ENCODE assay signal across 9 cellular contexts in the genomic region with DNA sequence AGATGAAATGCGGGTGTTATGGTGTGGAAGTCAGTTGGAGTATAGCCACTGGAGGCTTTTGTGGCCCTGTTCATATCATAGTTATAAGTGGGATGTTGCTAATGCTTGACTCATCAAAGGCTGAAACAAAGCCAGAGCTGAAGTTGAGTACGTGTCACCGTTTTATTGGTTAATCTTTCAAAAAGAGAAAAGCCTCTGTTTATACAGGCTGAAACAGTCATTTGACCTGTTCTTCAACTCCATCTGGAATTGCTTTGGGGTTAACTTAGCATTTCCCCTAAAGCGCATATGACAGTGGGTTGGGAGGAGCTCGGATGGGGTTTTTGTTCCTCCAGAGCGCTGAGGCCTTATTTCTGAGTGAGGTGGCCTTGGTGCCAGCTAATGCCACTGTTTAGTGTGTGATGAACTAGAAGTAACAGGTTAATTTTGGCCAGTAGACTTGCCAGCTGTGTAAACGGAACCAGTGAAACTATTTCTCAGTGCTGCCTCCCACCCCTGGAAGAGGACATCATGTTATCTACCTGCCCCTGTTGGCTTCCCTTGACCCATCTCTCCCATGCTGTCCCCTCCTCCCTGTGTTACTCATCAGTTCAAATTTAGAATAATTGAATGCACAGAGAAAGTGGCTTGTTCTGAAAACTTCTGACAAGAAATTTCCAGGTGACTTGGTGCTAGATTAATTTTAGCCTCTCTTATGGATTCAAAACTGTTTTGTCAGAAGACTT. TPM values are rescaled to one million over a fixed set of nuclear protein-coding genes. Genes with fewer than 3 reads are reported as not detected.
DNase-seq lines count a peak whose midpoint lies in the region; ATAC-seq and TF ChIP-seq lines count a peak whose summit lies in the region.
"Had no signal": no experiment of that assay in that cellular context is flagged by ENCODE, and none has a peak within 500 bp of the region (broad histone marks: within the 10 kb centered on the region; RNA-seq: fewer than 3 reads in every experiment).

No MANE protein-coding gene starts in this region.

- H3K4me3 ChIP-seq in HFF-Myc (replicated peaks; ENCODE audit: low read depth, low read length) (no peak overlapping the region), adipocyte (ENCODE audit: low read length) (no peak overlapping the region)
- no peak overlapping the region for H3K4me3 ChIP-seq in CD8-positive, alpha-beta memory T cell (ENCODE audit: low read length)
- H3K4me3 ChIP-seq: SK-N-MC had no signal

- no peak overlapping the region for H3K27ac ChIP-seq in CD8-positive, alpha-beta memory T cell (ENCODE audit: low read depth, low read length)
- H3K27ac ChIP-seq: SK-N-MC had no signal

- TF ChIP-seq CTCF in HFF-Myc (IDR thresholded peaks at IDR 0.05; ENCODE audit: low read depth, low read length, missing control alignments): no peak
- TF ChIP-seq CTCF in WTC11 (IDR thresholded peaks at IDR 0.05): no peak

- H3K27me3 ChIP-seq in adipocyte (replicated peaks; ENCODE audit: control insufficient read depth, insufficient read depth, low read length): no peaks in the 10 kb centered on the region
- no peaks in the 10 kb centered on the region for H3K27me3 ChIP-seq in CD8-positive, alpha-beta memory T cell (ENCODE audit: insufficient read depth, low read length, poor library complexity, severe bottlenecking)

- H3K9me3 Mint-ChIP-seq in WTC11: peaks cover 15% of the 10 kb centered on the region
- H3K9me3 Mint-ChIP-seq in CD8-positive, alpha-beta memory T cell: peaks cover 0 to 10% (median 0%) of the 10 kb centered on the region in 5 donors
- peaks cover 0 to 5% of the 10 kb centered on the region in 2 donors for H3K9me3 Mint-ChIP-seq in stimulated activated naive B cell treated with anti-CD40 and anti-IgM and Interleukin-4, amounts not matched to agents 10 μg/mL and 1 μg/mL and 100 μg/mL, for 72 hours
- no peaks in the 10 kb centered on the region for H3K9me3 Mint-ChIP-seq in natural killer cell treated with Interleukin-12 subunit alpha and Interleukin-12 subunit beta and Interleukin-15 and Interleukin-18, amount 100 ng/mL, for 72 hours

- H3K27me3 Mint-ChIP-seq in WTC11 (ENCODE audit: low read depth): no peaks in the 10 kb centered on the region
- no peaks in the 10 kb centered on the region for H3K27me3 Mint-ChIP-seq in CD8-positive, alpha-beta memory T cell
- no peaks in the 10 kb centered on the region for H3K27me3 Mint-ChIP-seq in stimulated activated naive B cell treated with anti-CD40 and anti-IgM and Interleukin-4, amounts not matched to agents 10 μg/mL and 1 μg/mL and 100 μg/mL, for 72 hours
- no peaks in the 10 kb centered on the region for H3K27me3 Mint-ChIP-seq in natural killer cell treated with Interleukin-12 subunit alpha and Interleukin-12 subunit beta and Interleukin-15 and Interleukin-18, amount 100 ng/mL, for 72 hours

- peak overlapping the region; percentile 11 for H3K9ac ChIP-seq in adipocyte (ENCODE audit: low read length)

- DNase-seq in AG08395 (ENCODE audit: low spot score) (peak; percentile 95), HFF-Myc (ENCODE audit: extremely low read depth, low read depth) (peak; percentile 99), adipocyte (ENCODE audit: low read depth) (peak; percentile 95), iris pigment epithelial cell (ENCODE audit: low read depth) (peak; percentile 99), WTC11 (ENCODE audit: low spot score) (no peak)
- no peak for DNase-seq in CD8-positive, alpha-beta memory T cell
- no peak for DNase-seq in stimulated activated naive B cell treated with anti-CD40 and anti-IgM and Interleukin-4, amounts not matched to agents 10 μg/mL and 1 μg/mL and 100 μg/mL, for 72 hours
- DNase-seq in natural killer cell treated with Interleukin-12 subunit alpha and Interleukin-12 subunit beta and Interleukin-15 and Interleukin-18, amount 100 ng/mL, for 72 hours (ENCODE audit: low spot score): no peak

- POLR2A ChIA-PET in WTC11 (lab: Charles Lee): no interaction called here
- POLR2A ChIA-PET in CD8-positive, alpha-beta memory T cell (lab: Charles Lee): no interaction called here

- ATAC-seq in WTC11: no peak; the same call in 1 of the 2 replicates
- ATAC-seq in stimulated activated naive B cell treated with anti-CD40 and anti-IgM and Interleukin-4, amounts not matched to agents 10 μg/mL and 1 μg/mL and 100 μg/mL, for 72 hours (replicated peaks): no peak
- ATAC-seq in natural killer cell treated with Interleukin-12 subunit alpha and Interleukin-12 subunit beta and Interleukin-15 and Interleukin-18, amount 100 ng/mL, for 72 hours: no peak

- no peaks in the 10 kb centered on the region for H3K4me1 Mint-ChIP-seq in WTC11
- peaks cover 8 to 30% (median 28%) of the 10 kb centered on the region in 3 donors for H3K4me1 Mint-ChIP-seq in CD8-positive, alpha-beta memory T cell
- peaks cover 29 to 46% of the 10 kb centered on the region in 2 donors for H3K4me1 Mint-ChIP-seq in stimulated activated naive B cell treated with anti-CD40 and anti-IgM and Interleukin-4, amounts not matched to agents 10 μg/mL and 1 μg/mL and 100 μg/mL, for 72 hours
- peaks cover 16 to 28% of the 10 kb centered on the region in 2 donors for H3K4me1 Mint-ChIP-seq in natural killer cell treated with Interleukin-12 subunit alpha and Interleukin-12 subunit beta and Interleukin-15 and Interleukin-18, amount 100 ng/mL, for 72 hours (ENCODE audit: low read depth in 2 of 2)

- no peaks in the 10 kb centered on the region for H3K9me3 ChIP-seq in adipocyte (ENCODE audit: control insufficient read depth, low read length)
- no peaks in the 10 kb centered on the region for H3K9me3 ChIP-seq in CD8-positive, alpha-beta memory T cell (ENCODE audit: low read length)

- peaks cover 88% of the 10 kb centered on the region for H3K36me3 Mint-ChIP-seq in WTC11
- H3K36me3 Mint-ChIP-seq in CD8-positive, alpha-beta memory T cell: peaks cover 56 to 96% (median 60%) of the 10 kb centered on the region in 3 donors
- peaks cover 60 to 85% of the 10 kb centered on the region in 2 donors for H3K36me3 Mint-ChIP-seq in stimulated activated naive B cell treated with anti-CD40 and anti-IgM and Interleukin-4, amounts not matched to agents 10 μg/mL and 1 μg/mL and 100 μg/mL, for 72 hours
- peaks cover 39% of the 10 kb centered on the region for H3K36me3 Mint-ChIP-seq in natural killer cell treated with Interleukin-12 subunit alpha and Interleukin-12 subunit beta and Interleukin-15 and Interleukin-18, amount 100 ng/mL, for 72 hours

- peaks cover 24% of the 10 kb centered on the region for H3K4me1 ChIP-seq in adipocyte (ENCODE audit: control insufficient read depth, insufficient read depth, low read length)
- H3K4me1 ChIP-seq in CD8-positive, alpha-beta memory T cell (ENCODE audit: insufficient read depth, low read length): no peaks in the 10 kb centered on the region

- no peak overlapping the region for H3K4me3 Mint-ChIP-seq in WTC11
- no peak overlapping the region for H3K4me3 Mint-ChIP-seq in CD8-positive, alpha-beta memory T cell
- H3K4me3 Mint-ChIP-seq in stimulated activated naive B cell treated with anti-CD40 and anti-IgM and Interleukin-4, amounts not matched to agents 10 μg/mL and 1 μg/mL and 100 μg/mL, for 72 hours: no peak overlapping the region
- no peak overlapping the region for H3K4me3 Mint-ChIP-seq in natural killer cell treated with Interleukin-12 subunit alpha and Interleukin-12 subunit beta and Interleukin-15 and Interleukin-18, amount 100 ng/mL, for 72 hours

- peaks cover 68% of the 10 kb centered on the region for H3K36me3 ChIP-seq in adipocyte (ENCODE audit: control insufficient read depth, insufficient read depth, low read length, severe bottlenecking)
- H3K36me3 ChIP-seq in CD8-positive, alpha-beta memory T cell (ENCODE audit: insufficient read depth, low read length): peaks cover 21% of the 10 kb centered on the region

- H3K27ac Mint-ChIP-seq in WTC11: no peak overlapping the region
- H3K27ac Mint-ChIP-seq in CD8-positive, alpha-beta memory T cell: peak overlapping the region in 1 of 8 donors; percentile 33
- H3K27ac Mint-ChIP-seq in stimulated activated naive B cell treated with anti-CD40 and anti-IgM and Interleukin-4, amounts not matched to agents 10 μg/mL and 1 μg/mL and 100 μg/mL, for 72 hours: no peak overlapping the region
- no peak overlapping the region for H3K27ac Mint-ChIP-seq in natural killer cell treated with Interleukin-12 subunit alpha and Interleukin-12 subunit beta and Interleukin-15 and Interleukin-18, amount 100 ng/mL, for 72 hours

- CTCF ChIA-PET in WTC11 (lab: Charles Lee): interaction anchor here (0.5 kb wide), 1 partner anchor 68 kb away, joined by 3 read pairs; no protein-coding TSS in a partner anchor
- CTCF ChIA-PET in CD8-positive, alpha-beta memory T cell (lab: Charles Lee): no interaction called here

TF ChIP-seq in WTC11, 78 proteins besides CTCF, POLR2A, EP300 and RAD21 (continues in another document):
- no peak for TF ChIP-seq GTF2I (CRISPR knock-in tag; conservative IDR thresholded peaks at IDR 0.05)
- no peak for TF ChIP-seq NFYB (CRISPR knock-in tag; conservative IDR thresholded peaks at IDR 0.05; ENCODE audit: low read depth)
- TF ChIP-seq GABPB1 (CRISPR knock-in tag; IDR thresholded peaks at IDR 0.05): no peak
- TF ChIP-seq, protein P1, sequence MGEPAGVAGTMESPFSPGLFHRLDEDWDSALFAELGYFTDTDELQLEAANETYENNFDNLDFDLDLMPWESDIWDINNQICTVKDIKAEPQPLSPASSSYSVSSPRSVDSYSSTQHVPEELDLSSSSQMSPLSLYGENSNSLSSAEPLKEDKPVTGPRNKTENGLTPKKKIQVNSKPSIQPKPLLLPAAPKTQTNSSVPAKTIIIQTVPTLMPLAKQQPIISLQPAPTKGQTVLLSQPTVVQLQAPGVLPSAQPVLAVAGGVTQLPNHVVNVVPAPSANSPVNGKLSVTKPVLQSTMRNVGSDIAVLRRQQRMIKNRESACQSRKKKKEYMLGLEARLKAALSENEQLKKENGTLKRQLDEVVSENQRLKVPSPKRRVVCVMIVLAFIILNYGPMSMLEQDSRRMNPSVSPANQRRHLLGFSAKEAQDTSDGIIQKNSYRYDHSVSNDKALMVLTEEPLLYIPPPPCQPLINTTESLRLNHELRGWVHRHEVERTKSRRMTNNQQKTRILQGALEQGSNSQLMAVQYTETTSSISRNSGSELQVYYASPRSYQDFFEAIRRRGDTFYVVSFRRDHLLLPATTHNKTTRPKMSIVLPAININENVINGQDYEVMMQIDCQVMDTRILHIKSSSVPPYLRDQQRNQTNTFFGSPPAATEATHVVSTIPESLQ (CRISPR knock-in tag; IDR thresholded peaks at IDR 0.05): no peak
- no peak for TF ChIP-seq ZNF317 (CRISPR knock-in tag; IDR thresholded peaks at IDR 0.05; ENCODE audit: borderline replicate concordance, low read depth)

RNA-seq across cellular contexts. Expression of a gene that starts 34.2 kb away (rescaled TPM):
- 71.8 to 84.3 TPM (median 73.9 TPM) in 3 replicates for total RNA-seq in WTC11 (2021)
- 10 to 100 TPM; 77.4 to 81.6 TPM for total RNA-seq in CD8-positive, alpha-beta memory T cell
- 19.3 TPM for polyA plus RNA-seq in CD8-positive, alpha-beta memory T cell
- 10 to 100 TPM; 32.9 to 61.3 TPM for total RNA-seq in natural killer cell treated with Interleukin-12 subunit alpha and Interleukin-12 subunit beta and Interleukin-15 and Interleukin-18, amount 100 ng/mL, for 72 hours

Comparison
In these comparisons a context has a peak if more than half of its experiments do, and no peak if none do; other contexts are left out.
1. DNase-seq: peak in AG08395 (single experiment), HFF-Myc (single experiment), adipocyte (single experiment) and iris pigment epithelial cell (single experiment); none in WTC11 (single experiment), CD8-positive, alpha-beta memory T cell (0 of 5), stimulated activated naive B cell treated with anti-CD40 and anti-IgM and Interleukin-4, amounts not matched to agents 10 μg/mL and 1 μg/mL and 100 μg/mL, for 72 hours (single experiment) and natural killer cell treated with Interleukin-12 subunit alpha and Interleukin-12 subunit beta and Interleukin-15 and Interleukin-18, amount 100 ng/mL, for 72 hours (single experiment).